Comparison of ENCODE assay signal across 8 cellular contexts in genomic region chr17:20908373-20909273, GRCh38.
DNase-seq lines count a peak whose midpoint lies in the region; ATAC-seq and TF ChIP-seq lines count a peak whose summit lies in the region.

No MANE protein-coding gene starts in this region.

- peak overlapping the region; percentile 89 for H3K27ac Mint-ChIP-seq in nephron progenitor cell

- peaks cover 17% of the 10 kb centered on the region for H3K36me3 Mint-ChIP-seq in nephron progenitor cell (ENCODE audit: low read depth)

- no peaks in the 10 kb centered on the region for H3K27me3 Mint-ChIP-seq in nephron progenitor cell (ENCODE audit: low read depth, poor library complexity)

- no peaks in the 10 kb centered on the region for H3K9me3 Mint-ChIP-seq in nephron progenitor cell

- H3K4me3 ChIP-seq in fibroblast of villous mesenchyme (ENCODE audit: low read depth, low read length): peak overlapping the region; percentile 55

- POLR2A ChIA-PET in RWPE1 (lab: Yijun Ruan, JAX; ENCODE audit: low non-redundant PET): no interaction called here

- CTCF ChIA-PET in RWPE1 (lab: Yijun Ruan, JAX): interaction anchor here (0.7 to 1.0 kb wide), 2 partner anchors 56 to 285 kb away, joined by 3 read pairs; no protein-coding TSS in a partner anchor

- H3K4me1 Mint-ChIP-seq in nephron progenitor cell: peaks cover 24% of the 10 kb centered on the region

- H3K4me3 Mint-ChIP-seq in nephron progenitor cell: peak overlapping the region; percentile 70

- ATAC-seq in GM19452 (IDR thresholded peaks at IDR 0.05; ENCODE audit: unreplicated experiment): peak; percentile 88
- ATAC-seq in stimulated activated naive CD8-positive, alpha-beta T cell treated with anti-CD3 and anti-CD28 coated beads, Interleukin-15, Interleukin-2, amounts not matched to agents 100 U/mL and 50 U/mL, for 24 hours: peak; percentile 99

- TF ChIP-seq CTCF in C4-2B (conservative IDR thresholded peaks at IDR 0.05): peak; percentile 71
- peak; percentile 68 for TF ChIP-seq CTCF in RWPE1 (conservative IDR thresholded peaks at IDR 0.05; ENCODE audit: low read depth)
- TF ChIP-seq CTCF in fibroblast of villous mesenchyme (IDR thresholded peaks at IDR 0.05; ENCODE audit: insufficient read depth, low read depth, low read length): peak; percentile 84
- TF ChIP-seq CTCF in nephron progenitor cell (IDR thresholded peaks at IDR 0.05): no peak

- H3K27ac ChIP-seq in C4-2B (peak overlapping the region; percentile 72), RWPE1 (peak overlapping the region; percentile 88)

- DNase-seq in HPDE6-E6E7 (ENCODE audit: extremely low spot score) (peak; percentile 90), RWPE1 (ENCODE audit: low spot score) (peak; percentile 87), fibroblast of villous mesenchyme (ENCODE audit: low read depth) (peak; percentile 84), nephron progenitor cell (peak; percentile 89)
- DNase-seq in activated gamma-delta T cell treated with anti-CD3 and anti-CD28 coated beads, Interleukin-2, amount 50 U/mL, for 16 hours (ENCODE audit: low read depth): peak; percentile 52
- DNase-seq in stimulated activated naive CD8-positive, alpha-beta T cell treated with anti-CD3 and anti-CD28 coated beads, Interleukin-15, Interleukin-2, amounts not matched to agents 100 U/mL and 50 U/mL, for 24 hours: peak; percentile 85

Comparison
In these comparisons a context has a peak if more than half of its experiments do, and no peak if none do; other contexts are left out.
1. Peak in every context shown above with its lines: DNase-seq, ATAC-seq, H3K4me3 ChIP-seq and H3K27ac ChIP-seq.